17 cellular contexts compared by ENCODE assay signal in the genomic region with DNA sequence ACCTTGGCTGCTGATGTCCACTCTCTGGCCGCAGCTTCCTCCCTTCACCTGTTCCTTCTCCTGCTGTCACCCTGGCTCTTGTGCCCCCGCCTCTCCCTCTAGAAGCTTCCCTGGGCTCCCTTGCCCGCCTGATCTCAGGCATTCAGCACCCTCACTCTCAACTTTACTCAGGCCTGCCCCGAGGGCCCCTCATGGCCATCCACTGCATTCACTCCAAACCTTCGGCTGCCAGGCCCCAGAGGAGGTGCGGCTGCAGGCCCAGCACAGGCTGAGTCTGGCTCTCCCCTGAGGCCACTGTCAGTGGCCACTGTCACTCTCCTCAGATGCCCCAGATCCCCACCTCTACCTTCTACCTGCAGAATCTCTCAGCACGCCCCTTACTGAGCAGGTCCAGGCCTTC.
A peak's percentile ranks its signal among the peaks of the same experiment; 100 is the strongest.
DNase-seq lines count a peak whose midpoint lies in the region; ATAC-seq lines count a peak whose summit lies in the region.
"Had no signal": no experiment of that assay in that cellular context is flagged by ENCODE, and none has a peak within 500 bp of the region (broad histone marks: within the 10 kb centered on the region; RNA-seq: fewer than 3 reads in every experiment).

No MANE protein-coding gene starts in this region.

- peaks cover 64 to 80% (median 75%) of the 10 kb centered on the region in 10 experiments for H3K4me1 ChIP-seq in BLaER1 treated with 17β-estradiol and CSF1 and Interleukin-3, amounts not matched to agents 10 nM and 100 nM
- H3K4me1 ChIP-seq in mesenchymal stem cell (ENCODE audit: control insufficient read depth, insufficient read depth, low read depth, low read length) (peaks cover 13% of the 10 kb centered on the region), stomach smooth muscle (ENCODE audit: control insufficient read depth, insufficient read depth, low read length) (peaks cover 50% of the 10 kb centered on the region)

- H3K36me3 ChIP-seq in BLaER1 treated with 17β-estradiol and CSF1 and Interleukin-3, amounts not matched to agents 10 nM and 100 nM: peaks cover 0 to 26% (median 11%) of the 10 kb centered on the region in 11 experiments; a peak in 10 of 22 replicates
- H3K36me3 ChIP-seq in mesenchymal stem cell (ENCODE audit: control insufficient read depth in 1 of 2, insufficient read depth in 2 of 2, low read depth in 1 of 2, low read length in 2 of 2): peaks cover 0 to 3% of the 10 kb centered on the region in 2 experiments
- no peaks in the 10 kb centered on the region for H3K36me3 ChIP-seq in stomach smooth muscle (ENCODE audit: control insufficient read depth in 2 of 2, insufficient read depth in 2 of 2, low read length in 2 of 2)
- H3K36me3 ChIP-seq: SJCRH30 had no signal

- H3K9me3 ChIP-seq in BLaER1 treated with 17β-estradiol and CSF1 and Interleukin-3, amounts not matched to agents 10 nM and 100 nM (replicated peaks in 1 of 11): peaks cover 31 to 48% (median 35%) of the 10 kb centered on the region in 11 experiments
- peaks cover 10% of the 10 kb centered on the region for H3K9me3 ChIP-seq in mesenchymal stem cell (ENCODE audit: control insufficient read depth, low read length)
- peaks cover 0 to 2% of the 10 kb centered on the region in 2 donors for H3K9me3 ChIP-seq in stomach smooth muscle (ENCODE audit: control insufficient read depth in 2 of 2, low read length in 2 of 2)

- DNase-seq in ecto neural progenitor cell (ENCODE audit: low spot score): peak; percentile 44
- no peak for DNase-seq in mesenchymal stem cell
- DNase-seq in KG1 (lab: John Stamatoyannopoulos, UW): no peak
- DNase-seq in NCI-H524 treated with DMSO at 0.1 percent for 48 hours (lab: John Stamatoyannopoulos, UW): no peak
- no peak for DNase-seq in activated gamma-delta T cell treated with Interleukin-2 at 50 U/mL for 16 hours
- DNase-seq: DMS79, H7, NCI-H1105 treated with DMSO at 0.1 percent for 48 hours, NCI-H1694, NCI-H2107, NCI-H226, NCI-H524 had no signal

- H3K27me3 ChIP-seq in BLaER1 treated with 17β-estradiol and CSF1 and Interleukin-3, amounts not matched to agents 10 nM and 100 nM: 0 out of 22 replicates have a peak, but pooled peaks cover 0 to 4% (median 0%) of the 10 kb centered on the region in 11 experiments
- no peaks in the 10 kb centered on the region for H3K27me3 ChIP-seq in mesenchymal stem cell (ENCODE audit: control insufficient read depth in 1 of 2, insufficient read depth in 1 of 2, low read length in 2 of 2)
- no peaks in the 10 kb centered on the region for H3K27me3 ChIP-seq in stomach smooth muscle (ENCODE audit: control insufficient read depth in 1 of 2, insufficient read depth in 2 of 2, low read length in 2 of 2)
- H3K27me3 ChIP-seq: SJCRH30 had no signal

- peak overlapping the region; percentile 91 to 97 for H2BK12ac ChIP-seq in mesenchymal stem cell (ENCODE audit: low read length in 2 of 2)

- H3K9ac ChIP-seq in BLaER1 treated with 17β-estradiol and CSF1 and Interleukin-3, amounts not matched to agents 10 nM and 100 nM: peak overlapping the region; percentile 66 to 88 (median 83); a peak in 17 of 22 replicates
- H3K9ac ChIP-seq in mesenchymal stem cell (ENCODE audit: low read length): no peak overlapping the region
- H3K9ac ChIP-seq in stomach smooth muscle (ENCODE audit: low read length in 2 of 2): no peak overlapping the region

- H3K14ac ChIP-seq in mesenchymal stem cell (ENCODE audit: low read length in 2 of 2): peak overlapping the region; percentile 44 to 99

- 0 out of 20 replicates have a peak overlapping the region, but pooled peaks of 1 of the 10 experiments have one; percentile 1 for H3K4me3 ChIP-seq in BLaER1 treated with 17β-estradiol and CSF1 and Interleukin-3, amounts not matched to agents 10 nM and 100 nM
- no peak overlapping the region for H3K4me3 ChIP-seq in mesenchymal stem cell (ENCODE audit: insufficient read depth in 1 of 2, low read depth in 1 of 2, low read length in 2 of 2)
- no peak overlapping the region for H3K4me3 ChIP-seq in stomach smooth muscle (ENCODE audit: low read length in 2 of 2)
- H3K4me3 ChIP-seq: SJCRH30 had no signal

- H2AK5ac ChIP-seq in mesenchymal stem cell (ENCODE audit: low read length, severe bottlenecking): no peak overlapping the region

- peak overlapping the region; percentile 80 to 95 (median 88) for H3K4me2 ChIP-seq in BLaER1 treated with 17β-estradiol and CSF1 and Interleukin-3, amounts not matched to agents 10 nM and 100 nM
- H3K4me2 ChIP-seq in mesenchymal stem cell (ENCODE audit: low read length, poor library complexity, severe bottlenecking): no peak overlapping the region

- H3K27ac ChIP-seq in BLaER1 treated with 17β-estradiol and CSF1 and Interleukin-3, amounts not matched to agents 10 nM and 100 nM: peak overlapping the region; percentile 79 to 99 (median 95); a peak in 19 of 22 replicates
- H3K27ac ChIP-seq in mesenchymal stem cell (ENCODE audit: low read length, poor library complexity, severe bottlenecking): no peak overlapping the region
- H3K27ac ChIP-seq in stomach smooth muscle (ENCODE audit: low read length): peak overlapping the region; percentile 90
- H3K27ac ChIP-seq: HL-60 had no signal

- H4K8ac ChIP-seq in mesenchymal stem cell (ENCODE audit: low read length): peak overlapping the region; percentile 96

- H3K79me1 ChIP-seq in mesenchymal stem cell (replicated peaks; ENCODE audit: low read length, poor library complexity, severe bottlenecking): no peaks in the 10 kb centered on the region

- H3K23ac ChIP-seq in mesenchymal stem cell (ENCODE audit: low read length in 2 of 2): peak overlapping the region in 1 of 2 experiments; percentile 46

- H3K4ac ChIP-seq in mesenchymal stem cell (ENCODE audit: low read depth in 1 of 2, low read length in 2 of 2): peak overlapping the region; percentile 98 to 100

- peak overlapping the region; percentile 93 for H2BK120ac ChIP-seq in mesenchymal stem cell (ENCODE audit: low read depth, low read length)

- no peak for ATAC-seq in HG03571 (IDR thresholded peaks at IDR 0.05; ENCODE audit: unreplicated experiment)

- H2BK5ac ChIP-seq in mesenchymal stem cell (ENCODE audit: low read depth, low read length, poor library complexity, severe bottlenecking): no peak overlapping the region

- peak overlapping the region; percentile 98 to 99 for H3K18ac ChIP-seq in mesenchymal stem cell (ENCODE audit: low read depth in 1 of 2, low read length in 2 of 2)

- H2BK15ac ChIP-seq in mesenchymal stem cell (ENCODE audit: low read depth, poor library complexity, severe bottlenecking): peak overlapping the region; percentile 92

- no peaks in the 10 kb centered on the region for H4K20me1 ChIP-seq in BLaER1 treated with 17β-estradiol and CSF1 and Interleukin-3, amounts not matched to agents 10 nM and 100 nM

- no peak overlapping the region for H2AFZ ChIP-seq in mesenchymal stem cell (ENCODE audit: low read depth, low read length)

- WGBS in mesenchymal stem cell: 93% methylated on average over 7 of the region's 7 CpGs

- H4K91ac ChIP-seq in mesenchymal stem cell (ENCODE audit: low read length): peak overlapping the region; percentile 99

Comparison
In these comparisons a context has a peak if more than half of its experiments do, and no peak if none do; other contexts are left out.
1. H3K9ac ChIP-seq: peak in BLaER1 treated with 17β-estradiol and CSF1 and Interleukin-3, amounts not matched to agents 10 nM and 100 nM (11 of 11); none in mesenchymal stem cell (single experiment) and stomach smooth muscle (0 of 2).